In the genomic region with DNA sequence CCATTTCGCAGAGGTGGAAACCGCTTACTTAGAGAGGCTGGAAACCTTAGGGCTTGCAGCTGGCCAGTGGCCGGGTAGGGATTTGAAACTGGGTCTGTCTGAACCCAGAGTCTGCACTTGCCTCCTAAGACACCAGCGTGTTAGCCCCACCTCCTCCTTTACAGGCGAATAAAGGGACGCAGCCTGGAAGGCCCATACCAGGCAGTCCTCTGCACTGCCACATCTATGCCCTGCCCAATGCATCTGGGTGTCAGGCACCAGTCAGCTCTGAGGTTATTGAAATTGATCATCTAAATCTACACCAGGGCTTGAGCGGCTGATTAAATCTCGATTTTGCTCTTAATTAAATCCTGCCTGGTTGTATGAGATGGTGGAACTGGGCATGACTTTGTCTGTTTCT, we compare ENCODE assay signal across 15 cellular contexts. TPM values are rescaled to one million over a fixed set of nuclear protein-coding genes. Genes with fewer than 3 reads are reported as not detected.
DNase-seq lines count a peak whose midpoint lies in the region; ATAC-seq, FAIRE-seq and TF ChIP-seq lines count a peak whose summit lies in the region.
"Had no signal": no experiment of that assay in that cellular context is flagged by ENCODE, and none has a peak within 500 bp of the region (broad histone marks: within the 10 kb centered on the region; RNA-seq: fewer than 3 reads in every experiment).

No MANE protein-coding gene starts in this region.

- H3K27ac Mint-ChIP-seq in Caco-2 (ENCODE audit: unreplicated experiment) (no peak overlapping the region), astrocyte (ENCODE audit: unreplicated experiment) (no peak overlapping the region), naive B cell (no peak overlapping the region), T-helper 17 cell (no peak overlapping the region)
- H3K27ac Mint-ChIP-seq: CD4-positive, alpha-beta memory T cell; natural killer cell treated with Interleukin-12 subunit alpha and Interleukin-12 subunit beta and Interleukin-15 and Interleukin-18, amount 100 ng/mL, for 72 hours had no signal

- ATAC-seq in naive B cell (ENCODE audit: low read depth in 2 of 2) (no peak), GM21381 (IDR thresholded peaks at IDR 0.05; ENCODE audit: unreplicated experiment) (no peak), T-helper 17 cell (no peak)

- H3K9ac ChIP-seq in astrocyte (ENCODE audit: low read length) (no peak overlapping the region), Karpas-422 (ENCODE audit: low read length) (no peak overlapping the region)

- H3K36me3 Mint-ChIP-seq in Caco-2 (ENCODE audit: insufficient read depth, unreplicated experiment): no peaks in the 10 kb centered on the region
- H3K36me3 Mint-ChIP-seq in astrocyte (ENCODE audit: low read depth, unreplicated experiment): no peaks in the 10 kb centered on the region
- no peaks in the 10 kb centered on the region for H3K36me3 Mint-ChIP-seq in naive B cell
- peaks cover 5% of the 10 kb centered on the region for H3K36me3 Mint-ChIP-seq in T-helper 17 cell (ENCODE audit: low read depth)
- H3K36me3 Mint-ChIP-seq: CD4-positive, alpha-beta memory T cell; natural killer cell treated with Interleukin-12 subunit alpha and Interleukin-12 subunit beta and Interleukin-15 and Interleukin-18, amount 100 ng/mL, for 72 hours had no signal

- H3K4me3 Mint-ChIP-seq in Caco-2 (ENCODE audit: unreplicated experiment): peak overlapping the region; percentile 73
- H3K4me3 Mint-ChIP-seq in astrocyte (ENCODE audit: unreplicated experiment): no peak overlapping the region
- peak overlapping the region in 5 of 8 donors; percentile 20 to 65 (median 33) for H3K4me3 Mint-ChIP-seq in naive B cell
- H3K4me3 Mint-ChIP-seq in T-helper 17 cell: no peak overlapping the region
- H3K4me3 Mint-ChIP-seq: natural killer cell treated with Interleukin-12 subunit alpha and Interleukin-12 subunit beta and Interleukin-15 and Interleukin-18, amount 100 ng/mL, for 72 hours had no signal

- H2AFZ ChIP-seq in astrocyte (ENCODE audit: low read depth, low read length) (no peak overlapping the region), Karpas-422 (ENCODE audit: low read length) (no peak overlapping the region)

- intact Hi-C loops in Caco-2 (cut with micrococcal nuclease; ENCODE audit: unreplicated experiment): no loop called here

- no peaks in the 10 kb centered on the region for H3K9me3 Mint-ChIP-seq in Caco-2 (ENCODE audit: unreplicated experiment)
- H3K9me3 Mint-ChIP-seq in astrocyte (ENCODE audit: unreplicated experiment): peaks cover 4% of the 10 kb centered on the region
- no peaks in the 10 kb centered on the region for H3K9me3 Mint-ChIP-seq in naive B cell
- H3K9me3 Mint-ChIP-seq: CD4-positive, alpha-beta memory T cell; natural killer cell treated with Interleukin-12 subunit alpha and Interleukin-12 subunit beta and Interleukin-15 and Interleukin-18, amount 100 ng/mL, for 72 hours had no signal

- H3K79me2 ChIP-seq in astrocyte (ENCODE audit: insufficient read depth, low read length): no peaks in the 10 kb centered on the region
- H3K79me2 ChIP-seq in Karpas-422 (ENCODE audit: low read length): no peaks in the 10 kb centered on the region

- peaks cover 5% of the 10 kb centered on the region for H3K27me3 ChIP-seq in Caco-2 (replicated peaks; ENCODE audit: control insufficient read depth, insufficient read depth, low read length)
- peaks cover 53% of the 10 kb centered on the region for H3K27me3 ChIP-seq in astrocyte (ENCODE audit: insufficient read depth, low read length)
- H3K27me3 ChIP-seq in Karpas-422 (ENCODE audit: low read length): no peaks in the 10 kb centered on the region

- CTCF ChIA-PET in Caco-2 (lab: Charles Lee): interaction anchor here (1.1 kb wide), 1 partner anchor 12 kb away, joined by 3 read pairs; no protein-coding TSS in a partner anchor

- H3K4me1 Mint-ChIP-seq in Caco-2 (ENCODE audit: low read depth, unreplicated experiment) (no peaks in the 10 kb centered on the region), astrocyte (ENCODE audit: low read depth, unreplicated experiment) (no peaks in the 10 kb centered on the region), naive B cell (peaks cover 0 to 8% (median 3%) of the 10 kb centered on the region in 3 donors), T-helper 17 cell (no peaks in the 10 kb centered on the region)

- H3K4me3 ChIP-seq in Caco-2 (ENCODE audit: low read depth, low read length): peak overlapping the region; percentile 50
- H3K4me3 ChIP-seq in astrocyte (ENCODE audit: insufficient read depth, low read depth, low read length): peak overlapping the region; percentile 39
- H3K4me3 ChIP-seq in Karpas-422 (ENCODE audit: low read length): no peak overlapping the region

- no peaks in the 10 kb centered on the region for H3K36me3 ChIP-seq in Caco-2 (ENCODE audit: control insufficient read depth, insufficient read depth, low read length)
- H3K36me3 ChIP-seq in astrocyte (ENCODE audit: insufficient read depth, low read length): no peaks in the 10 kb centered on the region
- no peaks in the 10 kb centered on the region for H3K36me3 ChIP-seq in Karpas-422 (ENCODE audit: insufficient read depth, low read length)

- H4K20me1 ChIP-seq in astrocyte (ENCODE audit: insufficient read depth, low read length) (peaks cover 5% of the 10 kb centered on the region), Karpas-422 (ENCODE audit: insufficient read depth, low read depth, low read length) (no peaks in the 10 kb centered on the region; the same call in 1 of the 2 replicates)

- DNase-seq in Caco-2: no peak
- DNase-seq in astrocyte (ENCODE audit: low read depth): no peak
- DNase-seq in naive B cell: no peak
- DNase-seq in Karpas-422: no peak
- DNase-seq in T-helper 17 cell: no peak
- DNase-seq: activated effector memory CD4-positive, alpha-beta T cell treated with Interleukin-2 at 50 U/mL for 16 hours; CD4-positive, alpha-beta memory T cell; NCI-H1694 had no signal

- H3K4me2 ChIP-seq in astrocyte (ENCODE audit: low read length) (peak overlapping the region; percentile 83), Karpas-422 (ENCODE audit: low read depth, low read length, poor library complexity, severe bottlenecking) (no peak overlapping the region)

- peaks cover 40% of the 10 kb centered on the region for H3K27me3 Mint-ChIP-seq in Caco-2 (ENCODE audit: insufficient read depth, unreplicated experiment)
- H3K27me3 Mint-ChIP-seq in astrocyte (ENCODE audit: low read depth, unreplicated experiment): peaks cover 66% of the 10 kb centered on the region
- H3K27me3 Mint-ChIP-seq in naive B cell: peaks cover 48 to 78% (median 61%) of the 10 kb centered on the region in 3 donors
- H3K27me3 Mint-ChIP-seq in T-helper 17 cell: peaks cover 49% of the 10 kb centered on the region

- BruUV-seq in Caco-2 (replicated peaks; lab: Mats Ljungman, UMichigan): no TSS peak

- no peak for FAIRE-seq in astrocyte (lab: Jason Lieb, UNC)
- FAIRE-seq: RCC 7860 had no signal

- H3K4me1 ChIP-seq in Caco-2: peaks cover 15% of the 10 kb centered on the region; the same call in 1 of the 2 replicates
- no peaks in the 10 kb centered on the region for H3K4me1 ChIP-seq in astrocyte (ENCODE audit: insufficient read depth, low read length)
- H3K4me1 ChIP-seq in Karpas-422 (ENCODE audit: low read length): no peaks in the 10 kb centered on the region

- TF ChIP-seq CTCF in Caco-2 (IDR thresholded peaks at IDR 0.05; ENCODE audit: insufficient read depth in 1 of 2, low read depth in 1 of 2, low read length in 1 of 2, severe bottlenecking in 1 of 2, unreplicated experiment in 1 of 2) (no peak), astrocyte (IDR thresholded peaks at IDR 0.05; ENCODE audit: insufficient read depth, low read depth, low read length) (no peak)

- H3K27ac ChIP-seq in astrocyte (ENCODE audit: low read depth, low read length): no peak overlapping the region
- H3K27ac ChIP-seq in Karpas-422 (ENCODE audit: low read length): no peak overlapping the region

- H3K9me2 ChIP-seq in Karpas-422 (replicated peaks; ENCODE audit: insufficient read depth, low read length): no peaks in the 10 kb centered on the region

- no peaks in the 10 kb centered on the region for H3K9me3 ChIP-seq in Caco-2
- H3K9me3 ChIP-seq in astrocyte (ENCODE audit: insufficient read depth, low read depth, low read length): no peaks in the 10 kb centered on the region
- H3K9me3 ChIP-seq in Karpas-422 (ENCODE audit: low read length): no peaks in the 10 kb centered on the region
- H3K9me3 ChIP-seq in T-helper 17 cell (ENCODE audit: control insufficient read depth, low read length, poor library complexity, severe bottlenecking): no peaks in the 10 kb centered on the region

- POLR2A ChIA-PET in Caco-2 (lab: Charles Lee): no interaction called here

RNA-seq across cellular contexts. Expression of a gene that starts 19.9 kb away (rescaled TPM):
- 0.42 and 0.50 TPM in 2 replicates for total RNA-seq in Caco-2 (2022)
- total RNA-seq in astrocyte: 0.91 and 1.0 TPM in 2 replicates
- polyA plus RNA-seq in naive B cell (ENCODE audit: low read depth in 6 of 6): 1 to 10 TPM in 2 of 6 donors, under 1 TPM in 3, not detected in 1; 0.57 to 1.8 (median 0.90) TPM
- total RNA-seq in Karpas-422 (2014; rRNA removed; shearing (Covaris generic); ENCODE audit: low replicate concordance): 2.4 and 4.3 TPM in 2 replicates
- under 1 TPM; 0.21 to 0.42 TPM for total RNA-seq in T-helper 17 cell

RNA-seq across cellular contexts. Expression of a gene that starts 30.2 kb away (rescaled TPM):
- total RNA-seq in Caco-2 (2022) (41.7 and 43.5 TPM in 2 replicates), astrocyte (17.1 and 21.8 TPM in 2 replicates), T-helper 17 cell (10 to 100 TPM; 10.5 to 11.8 TPM)
- polyA plus RNA-seq in naive B cell (ENCODE audit: low read depth in 6 of 6): 10 to 100 TPM; 25.7 to 34.2 (median 28.9) TPM
- 26.6 and 42.4 TPM in 2 replicates for total RNA-seq in Karpas-422 (2014; rRNA removed; shearing (Covaris generic); ENCODE audit: low replicate concordance)

RNA-seq across cellular contexts. Expression of a gene that starts 30.8 kb away (rescaled TPM):
- total RNA-seq in Caco-2 (2022) (not detected in 2 replicates), astrocyte (not detected in 2 replicates), T-helper 17 cell (not detected)
- not detected for polyA plus RNA-seq in naive B cell (ENCODE audit: low read depth in 6 of 6)
- 0.51 TPM in 1 of 2 replicates, not detected in the other for total RNA-seq in Karpas-422 (2014; rRNA removed; shearing (Covaris generic); ENCODE audit: low replicate concordance)
- total RNA-seq: CD4-positive, alpha-beta memory T cell; cerebellum; HT-29; natural killer cell treated with Interleukin-12 subunit alpha and Interleukin-12 subunit beta and Interleukin-15 and Interleukin-18, amount 100 ng/mL, for 72 hours; ureter had no signal
- polyA plus RNA-seq: CD4-positive, alpha-beta memory T cell had no signal

RNA-seq across cellular contexts. Expression of a gene that starts 42.2 kb away (rescaled TPM):
- total RNA-seq in Caco-2 (2022) (not detected in 2 replicates), astrocyte (not detected in 2 replicates), T-helper 17 cell (not detected)
- not detected for polyA plus RNA-seq in naive B cell (ENCODE audit: low read depth in 6 of 6)
- total RNA-seq in Karpas-422 (2014; rRNA removed; shearing (Covaris generic); ENCODE audit: low replicate concordance): not detected in 2 replicates
- total RNA-seq: CD4-positive, alpha-beta memory T cell; cerebellum; glomerular endothelial cell; HT-29; natural killer cell treated with Interleukin-12 subunit alpha and Interleukin-12 subunit beta and Interleukin-15 and Interleukin-18, amount 100 ng/mL, for 72 hours; ureter had no signal
- polyA plus RNA-seq: CD4-positive, alpha-beta memory T cell had no signal

Comparison
In these comparisons a context has a peak if more than half of its experiments do, and no peak if none do; other contexts are left out.
1. H3K4me3 Mint-ChIP-seq: peak in Caco-2 (single experiment) and naive B cell (5 of 8); none in astrocyte (single experiment) and T-helper 17 cell (single experiment).